Comparison of ENCODE assay signal across 1 cellular context in the genomic region with DNA sequence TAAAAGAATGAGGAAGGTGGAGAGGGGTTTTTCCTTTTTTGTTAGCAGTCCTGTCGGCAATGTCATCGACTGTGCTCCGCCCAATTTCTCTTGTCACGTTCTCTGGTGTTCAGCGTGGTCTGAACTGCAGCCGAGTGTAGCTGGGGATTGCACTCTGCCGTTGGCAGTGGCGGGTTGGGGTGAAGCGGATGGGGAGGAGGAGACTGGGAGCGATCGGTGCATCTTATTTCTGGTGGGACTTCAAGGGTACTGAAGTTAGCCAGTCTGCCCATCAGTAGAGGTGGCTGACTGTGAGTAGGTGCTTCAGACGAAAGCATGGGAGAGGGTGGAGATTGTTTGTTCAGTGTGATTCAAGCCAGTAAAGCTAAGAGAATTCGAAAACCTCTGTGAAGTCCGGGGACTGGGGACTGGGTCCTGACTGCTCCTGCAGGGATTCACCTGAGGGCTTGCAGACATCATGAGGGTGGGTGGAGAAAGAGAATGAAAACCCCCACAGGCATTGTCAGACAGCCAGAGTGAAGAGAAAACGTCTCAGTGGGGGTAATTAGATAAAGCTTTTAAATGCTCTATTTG.
TF ChIP-seq lines count a peak whose summit lies in the region.

No MANE protein-coding gene starts in this region.

TF ChIP-seq in H1, 55 proteins besides CTCF, POLR2A, EP300 and RAD21:
- TF ChIP-seq CHD2 (IDR thresholded peaks at IDR 0.05; ENCODE audit: low read length) (no peak), KDM1A (IDR thresholded peaks at IDR 0.05; ENCODE audit: borderline replicate concordance, low read length) (no peak), CEBPB (IDR thresholded peaks at IDR 0.05; ENCODE audit: low read depth, low read length) (no peak), KDM5A (IDR thresholded peaks at IDR 0.05; ENCODE audit: low read length) (no peak), RXRA (IDR thresholded peaks at IDR 0.05; ENCODE audit: insufficient read depth, low read depth, low read length) (no peak), FOSL1 (IDR thresholded peaks at IDR 0.05; ENCODE audit: insufficient read depth, low read depth, low read length) (no peak), NRF1 (IDR thresholded peaks at IDR 0.05; ENCODE audit: low read depth, low read length) (no peak), SP4 (IDR thresholded peaks at IDR 0.05; ENCODE audit: low read length) (no peak), MAFK (IDR thresholded peaks at IDR 0.05; ENCODE audit: low read depth, low read length) (no peak), NANOG (IDR thresholded peaks at IDR 0.05; ENCODE audit: insufficient read depth, low read depth, low read length, poor library complexity, severe bottlenecking) (no peak), HDAC2 (IDR thresholded peaks at IDR 0.05; ENCODE audit: borderline replicate concordance in 1 of 2, low read depth in 2 of 2, low read length in 2 of 2) (no peak), JUN (IDR thresholded peaks at IDR 0.05; ENCODE audit: low read depth, low read length) (no peak), TAF1 (IDR thresholded peaks at IDR 0.05; ENCODE audit: low read depth, low read length) (no peak)
